In genomic region chr7:120164-120555, GRCh38 we compare ENCODE assay signal across 27 cellular contexts.
DNase-seq lines count a peak whose midpoint lies in the region; ATAC-seq and TF ChIP-seq lines count a peak whose summit lies in the region.
"Had no signal": no experiment of that assay in that cellular context is flagged by ENCODE, and none has a peak within 500 bp of the region (broad histone marks: within the 10 kb centered on the region; RNA-seq: fewer than 3 reads in every experiment).

No MANE protein-coding gene starts in this region.

- TF ChIP-seq CTCF in Peyer's patch (IDR thresholded peaks at IDR 0.05) (no peak), lower lobe of right lung (IDR thresholded peaks at IDR 0.05) (no peak), osteocyte (IDR thresholded peaks at IDR 0.05) (no peak), GM10266 (IDR thresholded peaks at IDR 0.05; ENCODE audit: control insufficient read depth, insufficient read depth, low read depth, missing control alignments) (no peak)

- no peak overlapping the region for H3K4me3 ChIP-seq in BLaER1
- no peak overlapping the region for H3K4me3 ChIP-seq in Peyer's patch
- no peak overlapping the region for H3K4me3 ChIP-seq in lower lobe of right lung
- H3K4me3 ChIP-seq: skin epidermis had no signal

- peaks cover 48% of the 10 kb centered on the region for H3K4me1 Mint-ChIP-seq in osteocyte (ENCODE audit: unreplicated experiment)
- no peaks in the 10 kb centered on the region for H3K4me1 Mint-ChIP-seq in stimulated activated naive CD8-positive, alpha-beta T cell treated with anti-CD3 and anti-CD28 coated beads, Interleukin-15, amount 100 ng/mL, for 72 hours
- H3K4me1 Mint-ChIP-seq: B cell had no signal

- no peaks in the 10 kb centered on the region for H4K20me1 ChIP-seq in BLaER1

- no peaks in the 10 kb centered on the region for H3K36me3 Mint-ChIP-seq in osteocyte (ENCODE audit: unreplicated experiment)
- H3K36me3 Mint-ChIP-seq: activated naive CD8-positive, alpha-beta T cell; type B pancreatic cell had no signal

- H3K9me3 Mint-ChIP-seq in osteocyte (ENCODE audit: unreplicated experiment): no peaks in the 10 kb centered on the region
- H3K9me3 Mint-ChIP-seq in stimulated activated naive CD8-positive, alpha-beta T cell treated with anti-CD3 and anti-CD28 coated beads, Interleukin-15, amount 100 ng/mL, for 72 hours: no peaks in the 10 kb centered on the region
- H3K9me3 Mint-ChIP-seq: activated CD8-positive, alpha-beta T cell treated with anti-CD3 and anti-CD28 coated beads for 36 hours; activated T-helper 2 cell treated with anti-CD3 and anti-CD28 coated beads, Interferon-gamma antibody, Interleukin-2, Interleukin-4, amounts not matched to agents 10 μg/mL and 5 μg/mL and 100 μg/mL, durations not matched to agents 14 hours and 24 hours and 36 hours; type B pancreatic cell had no signal

- H3K4me2 ChIP-seq in BLaER1: peak overlapping the region; percentile 67
- H3K4me2 ChIP-seq: KMS-11 had no signal

- no peak overlapping the region for H3K4me3 Mint-ChIP-seq in osteocyte (ENCODE audit: unreplicated experiment)
- H3K4me3 Mint-ChIP-seq in stimulated activated naive CD8-positive, alpha-beta T cell treated with anti-CD3 and anti-CD28 coated beads, Interleukin-15, amount 100 ng/mL, for 72 hours: no peak overlapping the region
- H3K4me3 Mint-ChIP-seq: activated CD8-positive, alpha-beta T cell treated with anti-CD3 and anti-CD28 coated beads for 36 hours; activated naive CD8-positive, alpha-beta T cell; B cell; H9; type B pancreatic cell had no signal

- peak in 1 of 3 donors; percentile 3 for DNase-seq in Peyer's patch
- no peak for DNase-seq in lower lobe of right lung
- no peak for DNase-seq in osteocyte (ENCODE audit: extremely low spot score, unreplicated experiment)
- no peak for DNase-seq in stimulated activated naive CD8-positive, alpha-beta T cell treated with anti-CD3 and anti-CD28 coated beads, Interleukin-15, amount 100 ng/mL, for 72 hours
- DNase-seq in GM10266 (ENCODE audit: extremely low spot score): no peak
- no peak for DNase-seq in NCI-H774 (lab: John Stamatoyannopoulos, UW)
- DNase-seq: activated CD4-positive, alpha-beta T cell treated with anti-CD3 and anti-CD28 coated beads for 1 hour; activated CD8-positive, alpha-beta T cell treated with anti-CD3 and anti-CD28 coated beads for 36 hours; aorta; caudate nucleus; cortex of kidney; DMS53; H9; NCI-H1417 treated with DMSO at 0.1 percent for 48 hours; NCI-H2081 treated with DMSO at 0.1 percent for 48 hours; NCI-H345; stimulated activated CD8-positive, alpha-beta memory T cell treated with anti-CD3 and anti-CD28 coated beads, Interleukin-4, amount 100 ng/mL, for 48 hours; T-helper 2 cell had no signal

- H3K27me3 ChIP-seq in BLaER1: peaks cover 24% of the 10 kb centered on the region
- no peaks in the 10 kb centered on the region for H3K27me3 ChIP-seq in Peyer's patch
- no peaks in the 10 kb centered on the region for H3K27me3 ChIP-seq in lower lobe of right lung (ENCODE audit: low read depth)

- H3K36me3 ChIP-seq in BLaER1 (no peaks in the 10 kb centered on the region), Peyer's patch (no peaks in the 10 kb centered on the region), lower lobe of right lung (no peaks in the 10 kb centered on the region)

- H3K27ac ChIP-seq in BLaER1 (no peak overlapping the region), Peyer's patch (peak overlapping the region in 3 of 4 donors; percentile 46 to 74 (median 56)), lower lobe of right lung (peak overlapping the region; percentile 73)
- H3K27ac ChIP-seq: KMS-11 had no signal

- H3K4me1 ChIP-seq in BLaER1: peaks cover 52% of the 10 kb centered on the region
- H3K4me1 ChIP-seq in Peyer's patch: no peaks in the 10 kb centered on the region
- H3K4me1 ChIP-seq in lower lobe of right lung: peaks cover 31% of the 10 kb centered on the region

- ATAC-seq in lower lobe of right lung (peak in 1 of 2 donors; percentile 70), esophagus mucosa (no peak)
- no peak for ATAC-seq in stimulated activated naive CD8-positive, alpha-beta T cell treated with anti-CD3 and anti-CD28 coated beads, Interleukin-15, amount 100 ng/mL, for 72 hours
- ATAC-seq: activated CD8-positive, alpha-beta T cell treated with anti-CD3 and anti-CD28 coated beads for 36 hours; SK-N-SH treated with all-trans-retinoic acid at 6 μM for 48 hours had no signal

- H3K9me3 ChIP-seq in BLaER1: no peaks in the 10 kb centered on the region
- H3K9me3 ChIP-seq in Peyer's patch: no peaks in the 10 kb centered on the region
- H3K9me3 ChIP-seq in lower lobe of right lung: no peaks in the 10 kb centered on the region

- no peak for TF ChIP-seq POLR2A in Peyer's patch (IDR thresholded peaks at IDR 0.05)

- peak overlapping the region; percentile 85 for H3K27ac Mint-ChIP-seq in osteocyte (ENCODE audit: unreplicated experiment)
- no peak overlapping the region for H3K27ac Mint-ChIP-seq in stimulated activated naive CD8-positive, alpha-beta T cell treated with anti-CD3 and anti-CD28 coated beads, Interleukin-15, amount 100 ng/mL, for 72 hours
- H3K27ac Mint-ChIP-seq: activated CD8-positive, alpha-beta T cell treated with anti-CD3 and anti-CD28 coated beads for 36 hours; activated naive CD8-positive, alpha-beta T cell; activated T-helper 2 cell treated with anti-CD3 and anti-CD28 coated beads, Interferon-gamma antibody, Interleukin-2, Interleukin-4, amounts not matched to agents 10 μg/mL and 5 μg/mL and 100 μg/mL, durations not matched to agents 14 hours and 24 hours and 36 hours; B cell; type B pancreatic cell had no signal

- H3K27me3 Mint-ChIP-seq in osteocyte (ENCODE audit: unreplicated experiment): no peaks in the 10 kb centered on the region
- peaks cover 36% of the 10 kb centered on the region for H3K27me3 Mint-ChIP-seq in stimulated activated naive CD8-positive, alpha-beta T cell treated with anti-CD3 and anti-CD28 coated beads, Interleukin-15, amount 100 ng/mL, for 72 hours

- intact Hi-C loops in lower lobe of right lung (cut with DNase I): no loop called here

- no peak overlapping the region for H3K9ac ChIP-seq in BLaER1
- H3K9ac ChIP-seq: KMS-11 had no signal
